In genomic region chr5:55055183-55055582, GRCh38 we compare ENCODE assay signal across 40 cellular contexts. TPM values are rescaled to one million over a fixed set of nuclear protein-coding genes. Genes with fewer than 3 reads are reported as not detected.
"Had no signal": no experiment of that assay in that cellular context is flagged by ENCODE, and none has a peak within 500 bp of the region (broad histone marks: within the 10 kb centered on the region; RNA-seq: fewer than 3 reads in every experiment).

No MANE protein-coding gene starts in this region.

- DNase-seq: Kasumi-1, MG63, MM.1S, MV-4-11, NCI-H1048, NCI-H1092, NCI-H1092 treated with DMSO at 0.1 percent for 48 hours, NCI-H1105, NCI-H1105 treated with DMSO at 0.1 percent for 48 hours, NCI-H1417, NCI-H1417 treated with DMSO at 0.1 percent for 48 hours, NCI-H1436, NCI-H1436 treated with DMSO at 0.1 percent for 48 hours, NCI-H146, NCI-H1694, NCI-H1694 treated with DMSO at 0.1 percent for 48 hours, NCI-H187, NCI-H187 treated with DMSO at 0.1 percent for 48 hours, NCI-H1930, NCI-H2029, NCI-H2029 treated with DMSO at 0.1 percent for 48 hours, NCI-H2081, NCI-H2081 treated with DMSO at 0.1 percent for 48 hours, NCI-H2107, NCI-H2171, NCI-H2171 treated with DMSO at 0.1 percent for 48 hours, NCI-H2227 treated with DMSO at 0.1 percent for 48 hours, NCI-H226, NCI-H345, NCI-H446, NCI-H446 treated with DMSO at 0.1 percent for 48 hours, NCI-H510A, NCI-H510A treated with DMSO at 0.1 percent for 48 hours, NCI-H524, NCI-H524 treated with DMSO at 0.1 percent for 48 hours, NCI-H526 had no signal

- H3K36me3 ChIP-seq: MG63 had no signal

- H3K27me3 ChIP-seq: MG63 had no signal

- H3K4me3 ChIP-seq: MG63 had no signal

RNA-seq across cellular contexts. Expression of gene GZMK, which starts 31.1 kb away (rescaled TPM):
- total RNA-seq: LHCN-M2, M059J, MCF 10A, NCI-H460 had no signal

RNA-seq across cellular contexts. Expression of gene GZMA, which starts 47.3 kb away (rescaled TPM):
- total RNA-seq: LHCN-M2, M059J, MCF 10A, NCI-H460 had no signal
